1 cellular context compared by ENCODE assay signal in genomic region chr3:15300318-15301078, GRCh38.
TF ChIP-seq lines count a peak whose summit lies in the region.

No MANE protein-coding gene starts in this region.

TF ChIP-seq in HEK293, 187 proteins besides CTCF, POLR2A, EP300 and RAD21 (continued from another document and continues in another):
- TF ChIP-seq PRDM2 (tag by site-specific recombination; IDR thresholded peaks at IDR 0.05; ENCODE audit: borderline replicate concordance): no peak
- TF ChIP-seq, protein P1, sequence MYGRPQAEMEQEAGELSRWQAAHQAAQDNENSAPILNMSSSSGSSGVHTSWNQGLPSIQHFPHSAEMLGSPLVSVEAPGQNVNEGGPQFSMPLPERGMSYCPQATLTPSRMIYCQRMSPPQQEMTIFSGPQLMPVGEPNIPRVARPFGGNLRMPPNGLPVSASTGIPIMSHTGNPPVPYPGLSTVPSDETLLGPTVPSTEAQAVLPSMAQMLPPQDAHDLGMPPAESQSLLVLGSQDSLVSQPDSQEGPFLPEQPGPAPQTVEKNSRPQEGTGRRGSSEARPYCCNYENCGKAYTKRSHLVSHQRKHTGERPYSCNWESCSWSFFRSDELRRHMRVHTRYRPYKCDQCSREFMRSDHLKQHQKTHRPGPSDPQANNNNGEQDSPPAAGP (tag by site-specific recombination; IDR thresholded peaks at IDR 0.05): peak; percentile 75
- no peak for TF ChIP-seq ZNF155 (tag by site-specific recombination; IDR thresholded peaks at IDR 0.05)
- no peak for TF ChIP-seq ZBTB7A (tag by site-specific recombination; IDR thresholded peaks at IDR 0.05; ENCODE audit: low read depth)
- no peak for TF ChIP-seq ZNF214 (tag by site-specific recombination; IDR thresholded peaks at IDR 0.05; ENCODE audit: borderline replicate concordance)
- no peak for TF ChIP-seq OVOL3 (tag by site-specific recombination; IDR thresholded peaks at IDR 0.05)
- no peak for TF ChIP-seq ZFP3 (tag by site-specific recombination; IDR thresholded peaks at IDR 0.05; ENCODE audit: low read depth)
- no peak for TF ChIP-seq ZNF37A (tag by site-specific recombination; IDR thresholded peaks at IDR 0.05)
- no peak for TF ChIP-seq ZNF843 (tag by site-specific recombination; IDR thresholded peaks at IDR 0.05)
- peak; percentile 46; the same call in 1 of the 2 replicates for TF ChIP-seq PRDM10 (tag by site-specific recombination; IDR thresholded peaks at IDR 0.05)
- TF ChIP-seq ZNF121 (tag by site-specific recombination; IDR thresholded peaks at IDR 0.05): no peak
- no peak for TF ChIP-seq GLI2 (tag by site-specific recombination; IDR thresholded peaks at IDR 0.05; ENCODE audit: borderline replicate concordance, low read depth)
- no peak for TF ChIP-seq ZNF362 (tag by site-specific recombination; IDR thresholded peaks at IDR 0.05)
- TF ChIP-seq ZNF830 (tag by site-specific recombination; IDR thresholded peaks at IDR 0.05; ENCODE audit: low read depth): no peak
- no peak for TF ChIP-seq ZNF324 (tag by site-specific recombination; IDR thresholded peaks at IDR 0.05)
- no peak for TF ChIP-seq SCRT1 (tag by site-specific recombination; IDR thresholded peaks at IDR 0.05; ENCODE audit: borderline replicate concordance)
- TF ChIP-seq ZNF624 (tag by site-specific recombination; IDR thresholded peaks at IDR 0.05): no peak
- TF ChIP-seq GFI1B (tag by site-specific recombination; IDR thresholded peaks at IDR 0.05): no peak
- TF ChIP-seq KLF9 (tag by site-specific recombination; IDR thresholded peaks at IDR 0.05; ENCODE audit: low read depth): no peak
- TF ChIP-seq ZNF398 (tag by site-specific recombination; IDR thresholded peaks at IDR 0.05): peak; percentile 31; the same call in 1 of the 2 replicates
- no peak for TF ChIP-seq ZNF311 (tag by site-specific recombination; IDR thresholded peaks at IDR 0.05; ENCODE audit: borderline replicate concordance)
- no peak for TF ChIP-seq ZNF488 (tag by site-specific recombination; IDR thresholded peaks at IDR 0.05)
- TF ChIP-seq ZNF221 (tag by site-specific recombination; IDR thresholded peaks at IDR 0.05; ENCODE audit: borderline replicate concordance): no peak
- no peak for TF ChIP-seq ZSCAN30 (tag by site-specific recombination; IDR thresholded peaks at IDR 0.05)
- 0 out of 2 replicates have a peak, but pooled peaks have one; percentile 12 for TF ChIP-seq SP2 (tag by site-specific recombination; IDR thresholded peaks at IDR 0.05)
- no peak for TF ChIP-seq ZNF423 (tag by site-specific recombination; IDR thresholded peaks at IDR 0.05)
- peak; percentile 77 for TF ChIP-seq ZNF366 (tag by site-specific recombination; conservative IDR thresholded peaks at IDR 0.05)
- TF ChIP-seq ZBTB20 (tag by site-specific recombination; IDR thresholded peaks at IDR 0.05): 0 out of 2 replicates have a peak, but pooled peaks have one; percentile 16
- no peak for TF ChIP-seq ZSCAN23 (tag by site-specific recombination; IDR thresholded peaks at IDR 0.05)
- no peak for TF ChIP-seq ZNF513 (tag by site-specific recombination; IDR thresholded peaks at IDR 0.05)
- TF ChIP-seq OSR2 (tag by site-specific recombination; IDR thresholded peaks at IDR 0.05): no peak
- peak; percentile 97 for TF ChIP-seq MZF1 (tag by site-specific recombination; IDR thresholded peaks at IDR 0.05; ENCODE audit: borderline replicate concordance)
- TF ChIP-seq, protein P2, sequence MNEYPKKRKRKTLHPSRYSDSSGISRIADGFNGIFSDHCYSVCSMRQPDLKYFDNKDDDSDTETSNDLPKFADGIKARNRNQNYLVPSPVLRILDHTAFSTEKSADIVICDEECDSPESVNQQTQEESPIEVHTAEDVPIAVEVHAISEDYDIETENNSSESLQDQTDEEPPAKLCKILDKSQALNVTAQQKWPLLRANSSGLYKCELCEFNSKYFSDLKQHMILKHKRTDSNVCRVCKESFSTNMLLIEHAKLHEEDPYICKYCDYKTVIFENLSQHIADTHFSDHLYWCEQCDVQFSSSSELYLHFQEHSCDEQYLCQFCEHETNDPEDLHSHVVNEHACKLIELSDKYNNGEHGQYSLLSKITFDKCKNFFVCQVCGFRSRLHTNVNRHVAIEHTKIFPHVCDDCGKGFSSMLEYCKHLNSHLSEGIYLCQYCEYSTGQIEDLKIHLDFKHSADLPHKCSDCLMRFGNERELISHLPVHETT (tag by site-specific recombination; IDR thresholded peaks at IDR 0.05): peak; percentile 57; the same call in 1 of the 2 replicates
- TF ChIP-seq ZNF391 (tag by site-specific recombination; IDR thresholded peaks at IDR 0.05; ENCODE audit: borderline replicate concordance, low read depth): no peak
- peak; percentile 24; the same call in 1 of the 2 replicates for TF ChIP-seq ZBTB21 (tag by site-specific recombination; IDR thresholded peaks at IDR 0.05)
- TF ChIP-seq KLF16 (tag by site-specific recombination; IDR thresholded peaks at IDR 0.05): no peak
- TF ChIP-seq EGR2 (tag by site-specific recombination; IDR thresholded peaks at IDR 0.05; ENCODE audit: low read depth): peak; percentile 14; the same call in 1 of the 2 replicates
- TF ChIP-seq, protein P3, sequence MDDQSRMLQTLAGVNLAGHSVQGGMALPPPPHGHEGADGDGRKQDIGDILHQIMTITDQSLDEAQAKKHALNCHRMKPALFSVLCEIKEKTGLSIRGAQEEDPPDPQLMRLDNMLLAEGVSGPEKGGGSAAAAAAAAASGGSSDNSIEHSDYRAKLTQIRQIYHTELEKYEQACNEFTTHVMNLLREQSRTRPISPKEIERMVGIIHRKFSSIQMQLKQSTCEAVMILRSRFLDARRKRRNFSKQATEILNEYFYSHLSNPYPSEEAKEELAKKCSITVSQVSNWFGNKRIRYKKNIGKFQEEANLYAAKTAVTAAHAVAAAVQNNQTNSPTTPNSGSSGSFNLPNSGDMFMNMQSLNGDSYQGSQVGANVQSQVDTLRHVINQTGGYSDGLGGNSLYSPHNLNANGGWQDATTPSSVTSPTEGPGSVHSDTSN (CRISPR knock-in tag; IDR thresholded peaks at IDR 0.05): no peak
- no peak for TF ChIP-seq ZNF426 (tag by site-specific recombination; IDR thresholded peaks at IDR 0.05)
- no peak for TF ChIP-seq ZNF510 (tag by site-specific recombination; IDR thresholded peaks at IDR 0.05; ENCODE audit: insufficient replicate concordance)
- no peak for TF ChIP-seq ZNF174 (tag by site-specific recombination; IDR thresholded peaks at IDR 0.05)
- TF ChIP-seq SP7 (tag by site-specific recombination; IDR thresholded peaks at IDR 0.05): peak; percentile 86
